In genomic region chr5:135462304-135462703, GRCh38 we compare ENCODE assay signal across 9 cellular contexts. TPM values are rescaled to one million over a fixed set of nuclear protein-coding genes. Genes with fewer than 3 reads are reported as not detected.
A peak's percentile ranks its signal among the peaks of the same experiment; 100 is the strongest.
DNase-seq lines count a peak whose midpoint lies in the region; ATAC-seq and TF ChIP-seq lines count a peak whose summit lies in the region.
"Had no signal": no experiment of that assay in that cellular context is flagged by ENCODE, and none has a peak within 500 bp of the region (broad histone marks: within the 10 kb centered on the region; RNA-seq: fewer than 3 reads in every experiment).

No MANE protein-coding gene starts in this region.

- H3K27me3 ChIP-seq in AG04450 (ENCODE audit: control insufficient read depth, insufficient read depth, low read length) (peaks cover 61% of the 10 kb centered on the region), esophagus squamous epithelium (peaks cover 0 to 67% (median 0%) of the 10 kb centered on the region in 4 donors)

- no peaks in the 10 kb centered on the region for H3K36me3 ChIP-seq in esophagus squamous epithelium

- H3K27ac ChIP-seq in AG04450 (ENCODE audit: low read depth, low read length), result no peak overlapping the region
- no peak overlapping the region for H3K27ac ChIP-seq in esophagus squamous epithelium

- in situ Hi-C loops in GM13976 (cut with MboI; ENCODE audit: low sequenced_read_pairs, unreplicated experiment), result loop anchor here (5.0 to 25.0 kb wide), 2 partner anchors 90 to 375 kb away; partner anchors contain the start of gene SLC25A48

- H3K9me3 Mint-ChIP-seq in activated CD4-positive, alpha-beta memory T cell treated with anti-CD3 and anti-CD28 coated beads for 36 hours, result no peaks in the 10 kb centered on the region

- DNase-seq in AG04450 (ENCODE audit: low read depth, low spot score) (no peak), GM13976 (ENCODE audit: low spot score) (peak; percentile 78), NCI-H748 treated with DMSO at 0.1 percent for 48 hours (lab: John Stamatoyannopoulos, UW) (peak; percentile 79), esophagus squamous epithelium (lab: John Stamatoyannopoulos, UW) (no peak), pons (ENCODE audit: low spot score) (peak; percentile 57)
- DNase-seq in activated CD4-positive, alpha-beta memory T cell treated with anti-CD3 and anti-CD28 coated beads for 36 hours, result peak; percentile 66

- H3K4me3 Mint-ChIP-seq in activated CD4-positive, alpha-beta memory T cell treated with anti-CD3 and anti-CD28 coated beads for 36 hours, result no peak overlapping the region

- 4 to 13% methylated on average over 5 to 6 of the region's 6 CpGs for WGBS in esophagus squamous epithelium, 2 donors

- H3K4me1 ChIP-seq in esophagus squamous epithelium, result peaks cover 3 to 35% (median 12%) of the 10 kb centered on the region in 3 donors

- peaks cover 30% of the 10 kb centered on the region for H3K27me3 Mint-ChIP-seq in activated CD4-positive, alpha-beta memory T cell treated with anti-CD3 and anti-CD28 coated beads for 36 hours

- no peak overlapping the region for H3K27ac Mint-ChIP-seq in activated CD4-positive, alpha-beta memory T cell treated with anti-CD3 and anti-CD28 coated beads for 36 hours

- H3K36me3 Mint-ChIP-seq in activated CD4-positive, alpha-beta memory T cell treated with anti-CD3 and anti-CD28 coated beads for 36 hours, result no peaks in the 10 kb centered on the region

- POLR2A ChIA-PET in AG04450 (lab: Yijun Ruan, JAX), result no interaction called here
- POLR2A ChIA-PET in activated CD4-positive, alpha-beta memory T cell treated with anti-CD3 and anti-CD28 coated beads for 36 hours (lab: Charles Lee), result interaction anchor here (0.6 kb wide), 1 partner anchor 197 kb away, joined by 3 read pairs; no protein-coding TSS in a partner anchor

- H3K4me3 ChIP-seq in AG04450 (ENCODE audit: low read depth, low read length) (no peak overlapping the region), esophagus squamous epithelium (no peak overlapping the region)
- H3K4me3 ChIP-seq: lung had no signal

- H3K4me1 Mint-ChIP-seq in activated CD4-positive, alpha-beta memory T cell treated with anti-CD3 and anti-CD28 coated beads for 36 hours (ENCODE audit: low read depth), result peaks cover 5% of the 10 kb centered on the region

- ATAC-seq in HG03565 (IDR thresholded peaks at IDR 0.05; ENCODE audit: unreplicated experiment) (peak; percentile 63), HG03095 (IDR thresholded peaks at IDR 0.05; ENCODE audit: unreplicated experiment) (no peak)

- H3K9me3 ChIP-seq in AG04450 (ENCODE audit: control insufficient read depth, insufficient read depth, low read length) (no peaks in the 10 kb centered on the region; the same call in 1 of the 2 replicates), esophagus squamous epithelium (no peaks in the 10 kb centered on the region)

- intact Hi-C loops in activated CD4-positive, alpha-beta memory T cell treated with anti-CD3 and anti-CD28 coated beads for 36 hours (cut with micrococcal nuclease), result loop anchor here (1.0 to 10.0 kb wide), 2 partner anchors 89 to 372 kb away; partner anchors contain the start of gene SLC25A48
- intact Hi-C loops in esophagus squamous epithelium (cut with DNase I), result no loop called here

- CTCF ChIA-PET in AG04450 (lab: Charles Lee), result interaction anchor here (1.5 to 28.4 kb wide), 3 partner anchors 13 to 96 kb away, joined by 4 to 1313 read pairs (median 6); no protein-coding TSS in a partner anchor
- CTCF ChIA-PET in activated CD4-positive, alpha-beta memory T cell treated with anti-CD3 and anti-CD28 coated beads for 36 hours (lab: Charles Lee), result interaction anchor here (0.7 to 14.2 kb wide), 10 partner anchors 10 to 368 kb away, joined by 3 to 434 read pairs (median 5); partner anchors contain the start of genes DCANP1 and TIFAB

- TF ChIP-seq CTCF in AG04450 (IDR thresholded peaks at IDR 0.05; ENCODE audit: low read depth, low read length) (peak; percentile 64), GM13976 (IDR thresholded peaks at IDR 0.05; ENCODE audit: borderline replicate concordance, control extremely low read depth, extremely low read depth, insufficient read depth, missing control alignments) (peak; percentile 15), esophagus squamous epithelium (IDR thresholded peaks at IDR 0.05) (peak in 5 of 6 experiments; percentile 36 to 58 (median 39))

- TF ChIP-seq POLR2A in esophagus squamous epithelium (IDR thresholded peaks at IDR 0.05), result no peak

RNA-seq across cellular contexts. Expression of gene TIFAB, which starts 10.2 kb away (rescaled TPM):
- polyA plus RNA-seq in AG04450 (2011; rRNA removed), result not detected in 2 replicates
- polyA minus RNA-seq in AG04450 (2011; rRNA and poly(A)+ RNA removed), result not detected in 2 replicates
- not detected for total RNA-seq in activated CD4-positive, alpha-beta memory T cell treated with anti-CD3 and anti-CD28 coated beads for 36 hours
- total RNA-seq in esophagus squamous epithelium, result under 1 TPM in 3 of 4 donors, not detected in 1; under 0.01 to 0.18 (median 0.08) TPM

RNA-seq across cellular contexts. Expression of gene DCANP1, which starts 15.2 kb away (rescaled TPM):
- polyA plus RNA-seq in AG04450 (2011; rRNA removed), result not detected in 2 replicates
- polyA minus RNA-seq in AG04450 (2011; rRNA and poly(A)+ RNA removed), result not detected in 2 replicates
- total RNA-seq in activated CD4-positive, alpha-beta memory T cell treated with anti-CD3 and anti-CD28 coated beads for 36 hours, result not detected
- total RNA-seq in esophagus squamous epithelium, result under 1 TPM in 2 of 4 donors, not detected in 2; 0.44 to 0.57 TPM

Comparison
In these comparisons a context has a peak if more than half of its experiments do, and no peak if none do; other contexts are left out.
1. DNase-seq: peak in GM13976 (single experiment), NCI-H748 treated with DMSO at 0.1 percent for 48 hours (single experiment), activated CD4-positive, alpha-beta memory T cell treated with anti-CD3 and anti-CD28 coated beads for 36 hours (single experiment) and pons (single experiment); none in AG04450 (single experiment) and esophagus squamous epithelium (single experiment).
2. Peak in every context shown above with its lines, with median percentiles within 50 percentile points of each other: CTCF ChIP-seq.